ENCODE assay signal across 1 cellular context in genomic region chr15:89215627-89216026, GRCh38.
TF ChIP-seq lines count a peak whose summit lies in the region.

No MANE protein-coding gene starts in this region.

TF ChIP-seq in HCT116, 20 proteins besides CTCF, POLR2A, EP300 and RAD21 (continued from another document):
- TF ChIP-seq REST (IDR thresholded peaks at IDR 0.05; ENCODE audit: low read depth) (no peak), TCF7L2 (IDR thresholded peaks at IDR 0.05; ENCODE audit: borderline replicate concordance, extremely low read depth, insufficient read depth, insufficient read length) (no peak), SP1 (IDR thresholded peaks at IDR 0.05; ENCODE audit: low read depth) (no peak), CEBPB (IDR thresholded peaks at IDR 0.05; ENCODE audit: low read depth) (no peak), SIN3A (IDR thresholded peaks at IDR 0.05; ENCODE audit: low read depth) (no peak), POLR2AphosphoS5 (IDR thresholded peaks at IDR 0.05; ENCODE audit: low read depth, low read length) (no peak), ATF3 (IDR thresholded peaks at IDR 0.05) (no peak), ELF1 (IDR thresholded peaks at IDR 0.05; ENCODE audit: borderline replicate concordance, low read depth) (no peak), YY1 (IDR thresholded peaks at IDR 0.05; ENCODE audit: extremely low read depth, insufficient replicate concordance, low read depth, low read length) (no peak), EGR1 (IDR thresholded peaks at IDR 0.05; ENCODE audit: low read depth) (no peak), SRF (IDR thresholded peaks at IDR 0.05; ENCODE audit: low read depth) (no peak), EZH2 (IDR thresholded peaks at IDR 0.05) (no peak), ZNF274 (IDR thresholded peaks at IDR 0.05; ENCODE audit: low read depth, low read length) (no peak), MAX (IDR thresholded peaks at IDR 0.05) (no peak), ZBTB33 (IDR thresholded peaks at IDR 0.05; ENCODE audit: extremely low read depth, insufficient replicate concordance, low read length) (no peak), ZFX (IDR thresholded peaks at IDR 0.05) (no peak)
